11 cellular contexts compared by ENCODE assay signal in the genomic region with DNA sequence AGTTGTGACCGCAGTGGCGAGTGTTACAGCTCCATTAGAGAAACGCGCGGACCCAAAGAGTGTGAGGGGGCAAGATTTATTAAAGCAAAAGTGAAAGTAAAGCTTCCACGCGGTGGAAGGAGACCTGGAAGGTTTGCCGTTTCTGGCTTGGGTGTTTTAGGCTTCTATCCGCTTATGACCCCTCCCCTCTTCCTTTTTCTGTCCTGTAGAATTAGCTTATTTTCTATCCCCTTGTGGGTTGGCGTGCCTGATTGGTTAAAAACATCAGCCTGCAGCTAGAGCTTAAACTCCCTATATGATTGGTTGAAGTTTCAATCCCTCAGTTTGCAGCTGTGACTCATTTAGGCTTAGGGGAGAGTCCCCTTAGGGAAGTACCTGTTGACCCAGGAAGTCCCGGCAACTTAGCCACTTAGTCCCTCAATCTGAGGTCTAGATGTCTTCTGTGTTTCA. TPM values are rescaled to one million over a fixed set of nuclear protein-coding genes. Genes with fewer than 3 reads are reported as not detected.
A peak's percentile ranks its signal among the peaks of the same experiment; 100 is the strongest.
DNase-seq lines count a peak whose midpoint lies in the region; ATAC-seq and TF ChIP-seq lines count a peak whose summit lies in the region.
"Had no signal": no experiment of that assay in that cellular context is flagged by ENCODE, and none has a peak within 500 bp of the region (broad histone marks: within the 10 kb centered on the region; RNA-seq: fewer than 3 reads in every experiment).

No MANE protein-coding gene starts in this region.

- no peaks in the 10 kb centered on the region for H3K9me3 ChIP-seq in SK-N-SH
- H3K9me3 ChIP-seq in Peyer's patch: no peaks in the 10 kb centered on the region
- H3K9me3 ChIP-seq in MG63: no peaks in the 10 kb centered on the region

- H3K4me1 ChIP-seq in SK-N-SH (ENCODE audit: control insufficient read depth in 1 of 2, insufficient read depth in 2 of 2, low read depth in 1 of 2, low read length in 1 of 2): peaks cover 0 to 2% of the 10 kb centered on the region in 2 experiments; a peak in 2 of 4 replicates
- H3K4me1 ChIP-seq in Peyer's patch: no peaks in the 10 kb centered on the region

- H3K27ac ChIP-seq in SK-N-SH (ENCODE audit: low read depth in 2 of 2, low read length in 1 of 2) (peak overlapping the region in 1 of 2 experiments; percentile 9; a peak in 1 of 4 replicates), Peyer's patch (no peak overlapping the region)

- H3K4me3 ChIP-seq in SK-N-SH (ENCODE audit: low read depth in 2 of 2, low read length in 1 of 2): peak overlapping the region; percentile 62
- no peak overlapping the region for H3K4me3 ChIP-seq in Peyer's patch
- no peak overlapping the region for H3K4me3 ChIP-seq in MG63

- peak overlapping the region; percentile 91 for H2AFZ ChIP-seq in SK-N-SH (ENCODE audit: low read depth)

- no peaks in the 10 kb centered on the region for H3K79me2 ChIP-seq in SK-N-SH (ENCODE audit: insufficient read depth)

- POLR2A ChIA-PET in GM10248 (lab: Yijun Ruan, JAX): no interaction called here
- POLR2A ChIA-PET in SK-N-SH (lab: Yijun Ruan, JAX): no interaction called here

- peak overlapping the region; percentile 73 for H3K4me2 ChIP-seq in SK-N-SH

- DNase-seq in GM10248 (ENCODE audit: extremely low spot score): peak; percentile 24
- peak; percentile 19 for DNase-seq in SK-N-SH
- no peak for DNase-seq in Peyer's patch
- DNase-seq in hippocampal formation (lab: John Stamatoyannopoulos, UW): no peak
- DNase-seq in ureter (ENCODE audit: low spot score): no peak
- no peak for DNase-seq in MG63
- DNase-seq: activated gamma-delta T cell; DMS79 treated with DMSO at 0.1 percent for 48 hours; stimulated activated CD4-positive, alpha-beta T cell treated with anti-CD3 and anti-CD28 coated beads, Interleukin-2, amount 100 ng/mL, for 48 hours had no signal

- H3F3A ChIP-seq in SK-N-SH (replicated peaks; ENCODE audit: insufficient read depth): peaks cover 4% of the 10 kb centered on the region

- no peaks in the 10 kb centered on the region for H4K20me1 ChIP-seq in SK-N-SH (ENCODE audit: insufficient read depth)

- no peak for TF ChIP-seq EP300 in SK-N-SH (IDR thresholded peaks at IDR 0.05; ENCODE audit: borderline replicate concordance in 1 of 2, low read depth in 1 of 2, low read length in 1 of 2)

- TF ChIP-seq CTCF in GM10248 (IDR thresholded peaks at IDR 0.05; ENCODE audit: control extremely low read depth, extremely low read depth, low read depth, missing control alignments): no peak
- no peak for TF ChIP-seq CTCF in SK-N-SH (IDR thresholded peaks at IDR 0.05)
- no peak for TF ChIP-seq CTCF in Peyer's patch (IDR thresholded peaks at IDR 0.05)

- TF ChIP-seq POLR2A in Peyer's patch (IDR thresholded peaks at IDR 0.05): no peak

- no peak for TF ChIP-seq RAD21 in SK-N-SH (IDR thresholded peaks at IDR 0.05; ENCODE audit: low read length)

- WGBS in SK-N-SH (ENCODE audit: low lambda C conversion rate): 41% methylated on average over 11 of the region's 11 CpGs

- H3K9me2 ChIP-seq in SK-N-SH: no peaks in the 10 kb centered on the region

- CTCF ChIA-PET in GM10248 (lab: Yijun Ruan, JAX) (interaction anchor here (0.6 to 2.2 kb wide), 5 partner anchors 9 to 153 kb away, joined by 3 to 7 read pairs (median 4); no protein-coding TSS in a partner anchor), SK-N-SH (lab: Yijun Ruan, JAX) (no interaction called here)

- H3K27me3 ChIP-seq in SK-N-SH (ENCODE audit: insufficient read depth) (no peaks in the 10 kb centered on the region), Peyer's patch (no peaks in the 10 kb centered on the region), MG63 (no peaks in the 10 kb centered on the region)

- H3K36me3 ChIP-seq in SK-N-SH (replicated peaks in 1 of 2; ENCODE audit: control insufficient read depth in 1 of 2, insufficient read depth in 2 of 2, low read length in 1 of 2) (no peaks in the 10 kb centered on the region), Peyer's patch (no peaks in the 10 kb centered on the region), MG63 (no peaks in the 10 kb centered on the region)

- peak overlapping the region; percentile 48; the same call in 1 of the 2 replicates for H3K9ac ChIP-seq in SK-N-SH

- ATAC-seq in GM19351 (IDR thresholded peaks at IDR 0.05; ENCODE audit: unreplicated experiment): peak; percentile 92
- peak; percentile 96 for ATAC-seq in HG03064 (IDR thresholded peaks at IDR 0.05; ENCODE audit: low read depth, unreplicated experiment)

TF ChIP-seq in SK-N-SH, 30 proteins besides CTCF, POLR2A, EP300 and RAD21 (continues in another document):
- TF ChIP-seq ELF1 (IDR thresholded peaks at IDR 0.05): no peak
- TF ChIP-seq, protein P1, sequence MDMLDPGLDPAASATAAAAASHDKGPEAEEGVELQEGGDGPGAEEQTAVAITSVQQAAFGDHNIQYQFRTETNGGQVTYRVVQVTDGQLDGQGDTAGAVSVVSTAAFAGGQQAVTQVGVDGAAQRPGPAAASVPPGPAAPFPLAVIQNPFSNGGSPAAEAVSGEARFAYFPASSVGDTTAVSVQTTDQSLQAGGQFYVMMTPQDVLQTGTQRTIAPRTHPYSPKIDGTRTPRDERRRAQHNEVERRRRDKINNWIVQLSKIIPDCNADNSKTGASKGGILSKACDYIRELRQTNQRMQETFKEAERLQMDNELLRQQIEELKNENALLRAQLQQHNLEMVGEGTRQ (IDR thresholded peaks at IDR 0.05; ENCODE audit: borderline replicate concordance, low read depth, low read length): no peak
- TF ChIP-seq, protein P2, sequence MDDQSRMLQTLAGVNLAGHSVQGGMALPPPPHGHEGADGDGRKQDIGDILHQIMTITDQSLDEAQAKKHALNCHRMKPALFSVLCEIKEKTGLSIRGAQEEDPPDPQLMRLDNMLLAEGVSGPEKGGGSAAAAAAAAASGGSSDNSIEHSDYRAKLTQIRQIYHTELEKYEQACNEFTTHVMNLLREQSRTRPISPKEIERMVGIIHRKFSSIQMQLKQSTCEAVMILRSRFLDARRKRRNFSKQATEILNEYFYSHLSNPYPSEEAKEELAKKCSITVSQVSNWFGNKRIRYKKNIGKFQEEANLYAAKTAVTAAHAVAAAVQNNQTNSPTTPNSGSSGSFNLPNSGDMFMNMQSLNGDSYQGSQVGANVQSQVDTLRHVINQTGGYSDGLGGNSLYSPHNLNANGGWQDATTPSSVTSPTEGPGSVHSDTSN (IDR thresholded peaks at IDR 0.05): peak; percentile 78
- no peak for TF ChIP-seq GATA2 (CRISPR knock-in tag; IDR thresholded peaks at IDR 0.05)
- TF ChIP-seq FOSL2 (IDR thresholded peaks at IDR 0.05; ENCODE audit: borderline replicate concordance, low read depth): peak; percentile 30; the same call in 1 of the 2 replicates
- no peak for TF ChIP-seq TEAD4 (IDR thresholded peaks at IDR 0.05; ENCODE audit: borderline replicate concordance, insufficient read depth)
- no peak for TF ChIP-seq NFIC (IDR thresholded peaks at IDR 0.05; ENCODE audit: borderline replicate concordance)
- TF ChIP-seq MXI1 (IDR thresholded peaks at IDR 0.05; ENCODE audit: low read depth, low read length): no peak
- TF ChIP-seq JUND (IDR thresholded peaks at IDR 0.05): no peak
- no peak for TF ChIP-seq SIN3A (IDR thresholded peaks at IDR 0.05; ENCODE audit: borderline replicate concordance, low read depth, low read length)
- TF ChIP-seq FOXJ3 (CRISPR knock-in tag; IDR thresholded peaks at IDR 0.05): no peak
- TF ChIP-seq YY1 (IDR thresholded peaks at IDR 0.05; ENCODE audit: low read depth): no peak
- TF ChIP-seq RXRA (IDR thresholded peaks at IDR 0.05; ENCODE audit: borderline replicate concordance, low read depth): no peak
- TF ChIP-seq, protein P3, sequence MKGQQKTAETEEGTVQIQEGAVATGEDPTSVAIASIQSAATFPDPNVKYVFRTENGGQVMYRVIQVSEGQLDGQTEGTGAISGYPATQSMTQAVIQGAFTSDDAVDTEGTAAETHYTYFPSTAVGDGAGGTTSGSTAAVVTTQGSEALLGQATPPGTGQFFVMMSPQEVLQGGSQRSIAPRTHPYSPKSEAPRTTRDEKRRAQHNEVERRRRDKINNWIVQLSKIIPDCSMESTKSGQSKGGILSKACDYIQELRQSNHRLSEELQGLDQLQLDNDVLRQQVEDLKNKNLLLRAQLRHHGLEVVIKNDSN (IDR thresholded peaks at IDR 0.05; ENCODE audit: borderline replicate concordance, low read depth): no peak
- no peak; the same call in 1 of the 2 replicates for TF ChIP-seq GABPA (IDR thresholded peaks at IDR 0.05; ENCODE audit: low read depth)
- TF ChIP-seq FOXM1 (IDR thresholded peaks at IDR 0.05; ENCODE audit: low read depth): no peak
- no peak for TF ChIP-seq RCOR1 (IDR thresholded peaks at IDR 0.05; ENCODE audit: low read length)
- TF ChIP-seq, protein P4, sequence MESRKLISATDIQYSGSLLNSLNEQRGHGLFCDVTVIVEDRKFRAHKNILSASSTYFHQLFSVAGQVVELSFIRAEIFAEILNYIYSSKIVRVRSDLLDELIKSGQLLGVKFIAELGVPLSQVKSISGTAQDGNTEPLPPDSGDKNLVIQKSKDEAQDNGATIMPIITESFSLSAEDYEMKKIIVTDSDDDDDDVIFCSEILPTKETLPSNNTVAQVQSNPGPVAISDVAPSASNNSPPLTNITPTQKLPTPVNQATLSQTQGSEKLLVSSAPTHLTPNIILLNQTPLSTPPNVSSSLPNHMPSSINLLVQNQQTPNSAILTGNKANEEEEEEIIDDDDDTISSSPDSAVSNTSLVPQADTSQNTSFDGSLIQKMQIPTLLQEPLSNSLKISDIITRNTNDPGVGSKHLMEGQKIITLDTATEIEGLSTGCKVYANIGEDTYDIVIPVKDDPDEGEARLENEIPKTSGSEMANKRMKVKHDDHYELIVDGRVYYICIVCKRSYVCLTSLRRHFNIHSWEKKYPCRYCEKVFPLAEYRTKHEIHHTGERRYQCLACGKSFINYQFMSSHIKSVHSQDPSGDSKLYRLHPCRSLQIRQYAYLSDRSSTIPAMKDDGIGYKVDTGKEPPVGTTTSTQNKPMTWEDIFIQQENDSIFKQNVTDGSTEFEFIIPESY (IDR thresholded peaks at IDR 0.05; ENCODE audit: borderline replicate concordance, low read depth): no peak
- no peak for TF ChIP-seq SMC3 (IDR thresholded peaks at IDR 0.05; ENCODE audit: low read depth, low read length)
- TF ChIP-seq, protein P5, sequence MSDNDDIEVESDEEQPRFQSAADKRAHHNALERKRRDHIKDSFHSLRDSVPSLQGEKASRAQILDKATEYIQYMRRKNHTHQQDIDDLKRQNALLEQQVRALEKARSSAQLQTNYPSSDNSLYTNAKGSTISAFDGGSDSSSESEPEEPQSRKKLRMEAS (IDR thresholded peaks at IDR 0.05; ENCODE audit: low read depth): no peak
- no peak for TF ChIP-seq NRF1 (IDR thresholded peaks at IDR 0.05; ENCODE audit: low read depth, low read length)

RNA-seq across cellular contexts. Expression of a gene that starts 39.6 kb away (rescaled TPM):
- 4.5 and 5.4 TPM in 2 replicates for polyA plus RNA-seq in SK-N-SH (2012; rRNA removed)
- polyA plus RNA-seq in SK-N-SH (2012; cell fraction: cytosol; rRNA removed): 6.8 and 9.0 TPM in 2 replicates
- 1.8 and 3.5 TPM in 2 replicates for polyA plus RNA-seq in SK-N-SH (2012; cell fraction: nucleus; rRNA removed)
- total RNA-seq in Peyer's patch: 10 to 100 TPM; 17.4 to 23.8 (median 19.4) TPM
- total RNA-seq in ureter: 23.1 TPM
- total RNA-seq in MG63 (2014; rRNA removed; shearing (Covaris generic); ENCODE audit: low replicate concordance): 12.6 and 16.4 TPM in 2 replicates

Comparison
In these comparisons a context has a peak if more than half of its experiments do, and no peak if none do; other contexts are left out.
1. DNase-seq: peak in GM10248 (single experiment) and SK-N-SH (single experiment); none in Peyer's patch (0 of 3), hippocampal formation (0 of 2), ureter (single experiment) and MG63 (single experiment).
2. H3K4me3 ChIP-seq: peak in SK-N-SH (2 of 2); none in Peyer's patch (0 of 4) and MG63 (single experiment).